8 cellular contexts compared by ENCODE assay signal in genomic region chr3:157128771-157129671, GRCh38.
DNase-seq lines count a peak whose midpoint lies in the region; ATAC-seq lines count a peak whose summit lies in the region.

No MANE protein-coding gene starts in this region.

- peaks cover 12% of the 10 kb centered on the region for H3K4me1 ChIP-seq in rectal smooth muscle tissue (ENCODE audit: control insufficient read depth, insufficient read depth, low read length)

- no peaks in the 10 kb centered on the region for H3K27me3 ChIP-seq in rectal smooth muscle tissue (ENCODE audit: control insufficient read depth, insufficient read depth, low read length)

- ATAC-seq in GM18498 (IDR thresholded peaks at IDR 0.05; ENCODE audit: unreplicated experiment) (peak; percentile 26), HG03354 (IDR thresholded peaks at IDR 0.05; ENCODE audit: poor library complexity, severe bottlenecking, unreplicated experiment) (peak; percentile 22), HG03135 (IDR thresholded peaks at IDR 0.05; ENCODE audit: unreplicated experiment) (no peak)

- DNase-seq in activated CD8-positive, alpha-beta memory T cell treated with anti-CD3 and anti-CD28 coated beads, Interleukin-2, amount 50 U/mL, for 4 hours = peak; percentile 20
- peak; percentile 32 for DNase-seq in foreskin melanocyte
- DNase-seq in CD1c-positive myeloid dendritic cell (ENCODE audit: extremely low spot score) = no peak
- DNase-seq in iPS-NIHi7 (ENCODE audit: extremely low spot score) = no peak

- H3K36me3 ChIP-seq in rectal smooth muscle tissue (ENCODE audit: control insufficient read depth, insufficient read depth, low read length) = no peaks in the 10 kb centered on the region

- H3K27ac ChIP-seq in rectal smooth muscle tissue (ENCODE audit: low read depth, low read length) = peak overlapping the region; percentile 42

- H3K4me3 ChIP-seq in rectal smooth muscle tissue (ENCODE audit: low read length) = no peak overlapping the region

- H3K9ac ChIP-seq in rectal smooth muscle tissue (ENCODE audit: low read length) = no peak overlapping the region

Comparison
In these comparisons a context has a peak if more than half of its experiments do, and no peak if none do; other contexts are left out.
1. DNase-seq: peak in activated CD8-positive, alpha-beta memory T cell treated with anti-CD3 and anti-CD28 coated beads, Interleukin-2, amount 50 U/mL, for 4 hours (single experiment) and foreskin melanocyte (single experiment); none in CD1c-positive myeloid dendritic cell (single experiment) and iPS-NIHi7 (single experiment).